ENCODE assay signal across 8 cellular contexts in the genomic region with DNA sequence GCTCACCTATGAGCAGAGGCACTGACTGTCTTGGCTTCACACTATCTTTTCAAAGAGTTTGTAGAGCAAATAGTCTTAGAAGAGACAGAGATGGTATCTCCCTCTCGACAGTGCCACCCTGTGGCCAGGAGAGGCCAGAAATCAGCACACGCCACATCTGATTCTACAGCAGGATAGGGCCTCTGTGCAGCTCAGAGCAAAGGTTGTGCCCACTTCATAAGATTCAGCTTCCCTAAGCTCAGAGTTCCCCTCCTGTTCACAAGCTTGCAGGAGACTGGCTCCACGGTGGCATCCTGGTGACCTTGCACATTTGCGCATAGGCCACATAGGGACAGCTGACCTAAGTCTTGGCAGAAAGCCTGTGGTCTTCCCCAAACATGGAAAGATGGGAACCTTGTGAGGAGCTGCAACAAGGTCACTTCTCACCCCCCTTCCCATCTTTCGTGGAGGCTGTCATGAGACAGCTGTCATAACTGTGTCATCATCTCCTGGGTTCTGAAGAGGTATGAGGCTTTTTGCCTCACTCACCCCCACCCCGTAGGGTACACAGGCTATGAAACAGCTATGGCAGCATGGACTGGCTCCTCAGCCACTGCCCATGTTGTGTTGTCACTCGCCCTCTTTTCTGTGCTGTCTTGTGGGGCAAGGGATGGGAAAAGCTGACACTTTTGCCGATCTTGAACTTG. TPM values are rescaled to one million over a fixed set of nuclear protein-coding genes. Genes with fewer than 3 reads are reported as not detected.
A peak's percentile ranks its signal among the peaks of the same experiment; 100 is the strongest.
DNase-seq lines count a peak whose midpoint lies in the region; ATAC-seq lines count a peak whose summit lies in the region.

No MANE protein-coding gene starts in this region.

- DNase-seq in Daoy (ENCODE audit: low read depth) (peak; percentile 72), RPMI8226 (peak; percentile 86), germinal center (ENCODE audit: low spot score) (peak; percentile 75), pons (ENCODE audit: low spot score) (peak; percentile 70), ureter (ENCODE audit: low spot score) (peak; percentile 60)
- DNase-seq in activated effector memory CD4-positive, alpha-beta T cell treated with Interleukin-2 at 50 U/mL for 16 hours = peak; percentile 53

- ATAC-seq in HG03175 (IDR thresholded peaks at IDR 0.05; ENCODE audit: unreplicated experiment) (peak; percentile 58), HG03097 (IDR thresholded peaks at IDR 0.05; ENCODE audit: low FRiP score, unreplicated experiment) (no peak)

RNA-seq across cellular contexts. Expression of a gene that starts 3.0 kb away (rescaled TPM):
- not detected in 2 replicates for total RNA-seq in Daoy (2014; rRNA removed; shearing (Covaris generic))
- not detected for total RNA-seq in ureter
